ENCODE assay signal across 8 cellular contexts in the genomic region with DNA sequence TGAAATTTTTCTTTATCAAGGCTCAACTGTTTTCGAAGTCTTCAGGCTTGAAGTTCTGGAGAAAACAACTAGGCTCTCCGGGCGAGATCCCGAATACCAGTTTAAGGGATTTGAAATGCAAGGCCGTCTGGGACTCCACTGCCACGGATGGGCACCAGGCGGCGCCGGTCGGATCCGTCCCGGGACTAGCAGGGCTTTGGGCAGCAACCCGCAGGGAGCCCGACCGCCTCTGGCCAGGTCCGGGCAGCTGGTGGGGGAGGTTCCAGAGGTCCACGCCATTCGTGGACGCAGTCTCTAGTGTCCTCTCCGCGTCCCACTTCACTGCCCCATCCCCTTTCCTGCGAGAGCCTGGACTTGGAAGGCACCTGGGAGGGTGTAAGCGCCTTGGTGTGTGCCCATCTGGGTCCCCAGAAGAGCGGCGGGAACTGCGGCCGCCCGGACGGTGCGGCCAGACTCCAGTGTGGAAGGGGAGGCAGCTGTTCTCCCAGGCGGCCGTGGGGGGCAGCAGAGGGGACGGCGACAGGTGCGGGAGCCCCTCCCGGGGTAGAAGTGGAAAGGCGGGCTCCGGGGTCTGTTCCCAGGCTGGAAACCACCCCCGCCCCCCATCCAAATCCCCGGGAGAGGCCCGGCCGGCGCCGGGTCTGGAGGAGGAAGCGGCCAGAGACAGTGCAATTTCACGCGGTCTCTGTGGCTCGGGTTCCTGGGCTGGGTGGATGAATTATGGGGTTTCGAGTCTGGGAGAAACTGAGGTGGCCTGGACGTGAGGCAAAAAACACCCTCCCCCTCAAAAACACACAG. TPM values are rescaled to one million over a fixed set of nuclear protein-coding genes. Genes with fewer than 3 reads are reported as not detected.
DNase-seq lines count a peak whose midpoint lies in the region; TF ChIP-seq lines count a peak whose summit lies in the region.

No MANE protein-coding gene starts in this region.

- H3K36me3 Mint-ChIP-seq in HFFc6 (ENCODE audit: low read depth) = no peaks in the 10 kb centered on the region

- peaks cover 13% of the 10 kb centered on the region for H3K27me3 Mint-ChIP-seq in HFFc6 (ENCODE audit: insufficient read depth)

- peak overlapping the region; percentile 90 for H3K4me3 Mint-ChIP-seq in HFFc6

- peak overlapping the region; percentile 97 for H3K27ac ChIP-seq in layer of hippocampus (ENCODE audit: low read depth, low read length)

- peaks cover 7% of the 10 kb centered on the region for H3K4me1 Mint-ChIP-seq in HFFc6 (ENCODE audit: low read depth)

- peaks cover 3% of the 10 kb centered on the region for H3K27me3 ChIP-seq in layer of hippocampus (ENCODE audit: control insufficient read depth, insufficient read depth, low read length)

- peak; percentile 87 for TF ChIP-seq CTCF in HFFc6 (IDR thresholded peaks at IDR 0.05)

- peak overlapping the region; percentile 73 for H3K27ac Mint-ChIP-seq in HFFc6

- no peaks in the 10 kb centered on the region for H3K9me3 Mint-ChIP-seq in HFFc6

- DNase-seq in Daoy (ENCODE audit: low read depth) = peak; percentile 89
- DNase-seq in HFFc6 = peak; percentile 87
- peak; percentile 32 for DNase-seq in NCI-H446 treated with DMSO at 0.1 percent for 48 hours (lab: John Stamatoyannopoulos, UW)
- DNase-seq in activated CD4-positive, alpha-beta T cell treated with anti-CD3 and anti-CD28 coated beads for 48 hours = peak; percentile 72
- peak; percentile 59 for DNase-seq in cortex of kidney (lab: John Stamatoyannopoulos, UW)
- peak; percentile 70 for DNase-seq in stimulated activated CD4-positive, alpha-beta T cell treated with anti-CD3 and anti-CD28 coated beads, Interleukin-15, amount 100 ng/mL, for 24 hours
- no peak for DNase-seq in KG1 (lab: John Stamatoyannopoulos, UW)

RNA-seq across cellular contexts. Expression of a gene that starts 0.8 kb away (rescaled TPM):
- 0.63 TPM in 1 of 2 replicates, not detected in the other for total RNA-seq in Daoy (2014; rRNA removed; shearing (Covaris generic))
- 1 to 10 TPM; 1.0 to 2.5 (median 1.8) TPM for total RNA-seq in HFFc6 (2021; fragmentation: NEBNext Ultra II Directional; extraction: Animal tissue kit (Norgen Biotek cat#: 25700))

RNA-seq across cellular contexts. Expression of a gene that starts 25.2 kb away (rescaled TPM):
- 384 and 456 TPM in 2 replicates for total RNA-seq in Daoy (2014; rRNA removed; shearing (Covaris generic))
- total RNA-seq in HFFc6 (2021; fragmentation: NEBNext Ultra II Directional; extraction: Animal tissue kit (Norgen Biotek cat#: 25700)) = 100 to 1,000 TPM; 144 to 190 (median 177) TPM

RNA-seq across cellular contexts. Expression of a gene that starts 37.3 kb away (rescaled TPM):
- 4,200 and 4,689 TPM in 2 replicates for total RNA-seq in Daoy (2014; rRNA removed; shearing (Covaris generic))
- total RNA-seq in HFFc6 (2021; fragmentation: NEBNext Ultra II Directional; extraction: Animal tissue kit (Norgen Biotek cat#: 25700)) = 1,000 to 10,000 TPM; 2,722 to 3,464 (median 3,292) TPM

RNA-seq across cellular contexts. Expression of a gene that starts 37.4 kb away (rescaled TPM):
- 1,984 and 2,181 TPM in 2 replicates for total RNA-seq in Daoy (2014; rRNA removed; shearing (Covaris generic))
- total RNA-seq in HFFc6 (2021; fragmentation: NEBNext Ultra II Directional; extraction: Animal tissue kit (Norgen Biotek cat#: 25700)) = 100 to 1,000 TPM in 1 of 6 experiments, 10 to 100 TPM in 5; 40.7 to 151 (median 52.1) TPM

RNA-seq across cellular contexts. Expression of a gene that starts 38.9 kb away (rescaled TPM):
- 2.5 and 3.5 TPM in 2 replicates for total RNA-seq in Daoy (2014; rRNA removed; shearing (Covaris generic))
- total RNA-seq in HFFc6 (2021; fragmentation: NEBNext Ultra II Directional; extraction: Animal tissue kit (Norgen Biotek cat#: 25700)) = 1 to 10 TPM; 3.3 to 4.7 (median 3.8) TPM
